Comparison of ENCODE assay signal across 10 cellular contexts in genomic region chr14:103067231-103067954, GRCh38. TPM values are rescaled to one million over a fixed set of nuclear protein-coding genes. Genes with fewer than 3 reads are reported as not detected.
DNase-seq lines count a peak whose midpoint lies in the region; ATAC-seq, FAIRE-seq and TF ChIP-seq lines count a peak whose summit lies in the region.
"Had no signal": no experiment of that assay in that cellular context is flagged by ENCODE, and none has a peak within 500 bp of the region (broad histone marks: within the 10 kb centered on the region; RNA-seq: fewer than 3 reads in every experiment).

No MANE protein-coding gene starts in this region.

- no peaks in the 10 kb centered on the region for H3K36me3 ChIP-seq in endothelial cell of umbilical vein (ENCODE audit: control insufficient read depth in 2 of 2, extremely low read depth in 1 of 2, insufficient read depth in 2 of 2, low read length in 2 of 2)
- no peaks in the 10 kb centered on the region for H3K36me3 ChIP-seq in lung (ENCODE audit: control insufficient read depth in 2 of 2, insufficient read depth in 2 of 2, low read length in 2 of 2)
- no peaks in the 10 kb centered on the region for H3K36me3 ChIP-seq in upper lobe of right lung

- DNase-seq in LoVo (ENCODE audit: low spot score) (peak; percentile 87), endothelial cell of umbilical vein (ENCODE audit: low read depth, low spot score) (no peak), lung (ENCODE audit: low spot score) (no peak), upper lobe of right lung (no peak), DMS79 treated with DMSO at 0.1 percent for 48 hours (lab: John Stamatoyannopoulos, UW) (no peak), NCI-H2196 (lab: John Stamatoyannopoulos, UW; ENCODE audit: unreplicated experiment) (no peak), SK-N-DZ (ENCODE audit: low spot score) (no peak)
- DNase-seq: cortex of kidney, midbrain, NCI-H2029 had no signal

- H4K20me1 ChIP-seq in endothelial cell of umbilical vein (replicated peaks; ENCODE audit: control insufficient read depth, extremely low read depth, insufficient read depth, low read length), result no peaks in the 10 kb centered on the region

- H3K27me3 ChIP-seq in endothelial cell of umbilical vein (ENCODE audit: control insufficient read depth in 2 of 2, insufficient read depth in 2 of 2, low read length in 2 of 2) (no peaks in the 10 kb centered on the region), lung (ENCODE audit: control insufficient read depth, insufficient read depth) (no peaks in the 10 kb centered on the region), upper lobe of right lung (no peaks in the 10 kb centered on the region)

- H3K4me2 ChIP-seq in endothelial cell of umbilical vein (ENCODE audit: insufficient read depth, low read length), result no peak overlapping the region

- TF ChIP-seq CTCF in endothelial cell of umbilical vein (IDR thresholded peaks at IDR 0.05; ENCODE audit: extremely low read depth in 1 of 2, insufficient read depth in 1 of 2, low read depth in 1 of 2, low read length in 2 of 2), result no peak
- no peak for TF ChIP-seq CTCF in lung (IDR thresholded peaks at IDR 0.05; ENCODE audit: control extremely low read depth, extremely low read depth)
- TF ChIP-seq CTCF in upper lobe of right lung (IDR thresholded peaks at IDR 0.05), result no peak

- whole genome bisulfite sequencing in lung, 2 donors, result 62 to 72% methylated on average over 8 of the region's 8 CpGs

- FAIRE-seq in endothelial cell of umbilical vein (lab: Jason Lieb, UNC), result peak; percentile 74

- no TSS peak for BruUV-seq in endothelial cell of umbilical vein (replicated peaks; lab: Mats Ljungman, UMichigan)

- H3K4me3 ChIP-seq in endothelial cell of umbilical vein (replicated peaks in 1 of 3; ENCODE audit: insufficient read depth in 1 of 3, low read depth in 1 of 3, low read length in 3 of 3) (no peak overlapping the region), lung (no peak overlapping the region), upper lobe of right lung (no peak overlapping the region)

- no peaks in the 10 kb centered on the region for H3K79me2 ChIP-seq in endothelial cell of umbilical vein (ENCODE audit: control insufficient read depth, insufficient read depth, low read length)

- dilution Hi-C loops in endothelial cell of umbilical vein (cut with MboI; ENCODE audit: extremely low pct_ligation_motif_present, low sequenced_read_pairs), result no loop called here

- H3K9me3 ChIP-seq in endothelial cell of umbilical vein (replicated peaks; ENCODE audit: control insufficient read depth, insufficient read depth, low read length) (no peaks in the 10 kb centered on the region), lung (ENCODE audit: control insufficient read depth in 2 of 2, insufficient read depth in 1 of 2, low read length in 1 of 2) (no peaks in the 10 kb centered on the region), upper lobe of right lung (no peaks in the 10 kb centered on the region)

- H3K9ac ChIP-seq in endothelial cell of umbilical vein (replicated peaks; ENCODE audit: extremely low read depth, insufficient read depth, low read length), result no peak overlapping the region

- H3K9me1 ChIP-seq in endothelial cell of umbilical vein (replicated peaks; ENCODE audit: control insufficient read depth, extremely low read depth, insufficient read depth, low read length), result no peaks in the 10 kb centered on the region

- TF ChIP-seq POLR2A in endothelial cell of umbilical vein (IDR thresholded peaks at IDR 0.05; ENCODE audit: low read depth, low read length), result no peak

- peak; percentile 42 for ATAC-seq in lung (ENCODE audit: insufficient read depth, low FRiP score)
- peak; percentile 2 for ATAC-seq in upper lobe of right lung

- H3K4me1 ChIP-seq in endothelial cell of umbilical vein (ENCODE audit: control insufficient read depth, extremely low read depth, insufficient read depth, low read length) (peaks cover 22% of the 10 kb centered on the region), lung (ENCODE audit: control insufficient read depth in 2 of 2, insufficient read depth in 2 of 2, low read length in 2 of 2) (peaks cover 0 to 11% of the 10 kb centered on the region in 2 donors), upper lobe of right lung (peaks cover 32% of the 10 kb centered on the region)

- H3K27ac ChIP-seq in endothelial cell of umbilical vein (ENCODE audit: insufficient read depth, low read depth, low read length), result peak overlapping the region; percentile 40
- peak overlapping the region in 1 of 2 donors; percentile 42 for H3K27ac ChIP-seq in lung (ENCODE audit: low read depth in 1 of 2, low read length in 1 of 2)
- peak overlapping the region; percentile 63 for H3K27ac ChIP-seq in upper lobe of right lung

- CTCF ChIA-PET in endothelial cell of umbilical vein (lab: Charles Lee), result interaction anchor here (1.0 to 2.0 kb wide), 3 partner anchors 10 to 324 kb away, joined by 3 to 7 read pairs (median 3); partner anchors contain the start of gene CDC42BPB

- POLR2A ChIA-PET in endothelial cell of umbilical vein (lab: Charles Lee), result interaction anchor here (0.6 kb wide), 1 partner anchor 17 kb away, joined by 3 read pairs; no protein-coding TSS in a partner anchor

- H2AFZ ChIP-seq in endothelial cell of umbilical vein (ENCODE audit: low read depth, low read length), result no peak overlapping the region

- intact Hi-C loops in endothelial cell of umbilical vein (cut with micrococcal nuclease), result no loop called here
- intact Hi-C loops in upper lobe of right lung (cut with DNase I), result no loop called here

TF ChIP-seq in endothelial cell of umbilical vein, 7 proteins besides CTCF, POLR2A, EP300 and RAD21:
- TF ChIP-seq FOS (IDR thresholded peaks at IDR 0.05; ENCODE audit: borderline replicate concordance, insufficient read depth, low read length) (no peak), JUN (IDR thresholded peaks at IDR 0.05; ENCODE audit: borderline replicate concordance, insufficient read depth, insufficient read length, low read depth) (no peak), GATA2 (IDR thresholded peaks at IDR 0.05; ENCODE audit: insufficient read depth, insufficient read length, low read depth, low read length) (peak; percentile 9), EZH2 (IDR thresholded peaks at IDR 0.05; ENCODE audit: borderline replicate concordance, low read depth, low read length, severe bottlenecking) (no peak)

RNA-seq across cellular contexts. Expression of gene CDC42BPB, which starts 10.0 kb away (rescaled TPM):
- total RNA-seq in endothelial cell of umbilical vein, result 131 and 136 TPM in 2 replicates
- 82.6 and 93.7 TPM in 2 replicates for polyA plus RNA-seq in endothelial cell of umbilical vein
- polyA plus RNA-seq in endothelial cell of umbilical vein (2011; cell fraction: cytosol; rRNA removed), result 91.3 and 93.3 TPM in 2 replicates
- 301 and 323 TPM in 2 replicates for polyA plus RNA-seq in endothelial cell of umbilical vein (2011; cell fraction: nucleus; rRNA removed)
- 81.5 and 92.0 TPM in 2 replicates for polyA plus RNA-seq in endothelial cell of umbilical vein (2012)
- 217 and 238 TPM in 2 replicates for polyA minus RNA-seq in endothelial cell of umbilical vein
- polyA minus RNA-seq in endothelial cell of umbilical vein (2011; cell fraction: cytosol; rRNA and poly(A)+ RNA removed), result 43.9 TPM
- polyA minus RNA-seq in endothelial cell of umbilical vein (2011; cell fraction: nucleus; rRNA and poly(A)+ RNA removed), result 147 and 209 TPM in 2 replicates
- 10 to 100 TPM; 88.5 to 97.9 TPM for total RNA-seq in lung
- polyA plus RNA-seq in lung, result 10 to 100 TPM; 39.3 to 44.6 TPM
- total RNA-seq in upper lobe of right lung, result 102 TPM
- 21.7 and 24.8 TPM in 2 replicates for polyA plus RNA-seq in SK-N-DZ (2014; cell fraction: cytosol; rRNA removed)
- polyA plus RNA-seq in SK-N-DZ (2014; cell fraction: nucleus; rRNA removed), result 31.2 and 51.5 TPM in 2 replicates

RNA-seq across cellular contexts. Expression of gene LBHD2, which starts 16.6 kb away (rescaled TPM):
- total RNA-seq in endothelial cell of umbilical vein, result not detected in 2 replicates
- polyA plus RNA-seq in endothelial cell of umbilical vein, result not detected in 2 replicates
- polyA plus RNA-seq in endothelial cell of umbilical vein (2011; cell fraction: cytosol; rRNA removed), result not detected in 2 replicates
- polyA plus RNA-seq in endothelial cell of umbilical vein (2011; cell fraction: nucleus; rRNA removed), result not detected in 2 replicates
- not detected in 2 replicates for polyA plus RNA-seq in endothelial cell of umbilical vein (2012)
- not detected in 2 replicates for polyA minus RNA-seq in endothelial cell of umbilical vein
- polyA minus RNA-seq in endothelial cell of umbilical vein (2011; cell fraction: cytosol; rRNA and poly(A)+ RNA removed), result not detected
- polyA minus RNA-seq in endothelial cell of umbilical vein (2011; cell fraction: nucleus; rRNA and poly(A)+ RNA removed), result not detected in 2 replicates
- not detected for total RNA-seq in lung
- under 1 TPM in 1 of 2 donors, not detected in 1; 0.08 TPM for polyA plus RNA-seq in lung
- not detected for total RNA-seq in upper lobe of right lung
- not detected in 2 replicates for polyA plus RNA-seq in SK-N-DZ (2014; cell fraction: cytosol; rRNA removed)
- polyA plus RNA-seq in SK-N-DZ (2014; cell fraction: nucleus; rRNA removed), result not detected in 2 replicates

RNA-seq across cellular contexts. Expression of gene EXOC3L4, which starts 27.1 kb away (rescaled TPM):
- total RNA-seq in endothelial cell of umbilical vein (not detected in 2 replicates), lung (1 to 10 TPM; 3.6 to 4.0 TPM), upper lobe of right lung (4.2 TPM)
- polyA plus RNA-seq in endothelial cell of umbilical vein (not detected in 2 replicates), lung (1 to 10 TPM; 3.0 to 4.6 TPM)
- not detected in 2 replicates for polyA plus RNA-seq in endothelial cell of umbilical vein (2011; cell fraction: cytosol; rRNA removed)
- polyA plus RNA-seq in endothelial cell of umbilical vein (2011; cell fraction: nucleus; rRNA removed), result not detected in 2 replicates
- polyA plus RNA-seq in endothelial cell of umbilical vein (2012), result not detected in 2 replicates
- polyA minus RNA-seq in endothelial cell of umbilical vein, result not detected in 2 replicates
- not detected for polyA minus RNA-seq in endothelial cell of umbilical vein (2011; cell fraction: cytosol; rRNA and poly(A)+ RNA removed)
- not detected in 2 replicates for polyA minus RNA-seq in endothelial cell of umbilical vein (2011; cell fraction: nucleus; rRNA and poly(A)+ RNA removed)
- not detected in 2 replicates for polyA plus RNA-seq in SK-N-DZ (2014; cell fraction: cytosol; rRNA removed)
- polyA plus RNA-seq in SK-N-DZ (2014; cell fraction: nucleus; rRNA removed), result not detected in 2 replicates

RNA-seq across cellular contexts. Expression of gene TNFAIP2, which starts 55.9 kb away (rescaled TPM):
- total RNA-seq in endothelial cell of umbilical vein (31.6 and 37.5 TPM in 2 replicates), lung (100 to 1,000 TPM in 1 of 2 donors, 10 to 100 TPM in 1; 65.6 to 192 TPM), upper lobe of right lung (158 TPM)
- polyA plus RNA-seq in endothelial cell of umbilical vein (42.7 and 48.5 TPM in 2 replicates), lung (100 to 1,000 TPM; 260 to 519 TPM)
- 17.1 and 22.4 TPM in 2 replicates for polyA plus RNA-seq in endothelial cell of umbilical vein (2011; cell fraction: cytosol; rRNA removed)
- 137 and 182 TPM in 2 replicates for polyA plus RNA-seq in endothelial cell of umbilical vein (2011; cell fraction: nucleus; rRNA removed)
- 28.3 and 36.7 TPM in 2 replicates for polyA plus RNA-seq in endothelial cell of umbilical vein (2012)
- 24.5 and 32.4 TPM in 2 replicates for polyA minus RNA-seq in endothelial cell of umbilical vein
- 136 TPM for polyA minus RNA-seq in endothelial cell of umbilical vein (2011; cell fraction: cytosol; rRNA and poly(A)+ RNA removed)
- 13.7 and 21.2 TPM in 2 replicates for polyA minus RNA-seq in endothelial cell of umbilical vein (2011; cell fraction: nucleus; rRNA and poly(A)+ RNA removed)
- polyA plus RNA-seq in SK-N-DZ (2014; cell fraction: cytosol; rRNA removed), result 0.54 and 0.62 TPM in 2 replicates
- 1.8 and 1.9 TPM in 2 replicates for polyA plus RNA-seq in SK-N-DZ (2014; cell fraction: nucleus; rRNA removed)
